Comparison of ENCODE assay signal across 9 cellular contexts in the genomic region with DNA sequence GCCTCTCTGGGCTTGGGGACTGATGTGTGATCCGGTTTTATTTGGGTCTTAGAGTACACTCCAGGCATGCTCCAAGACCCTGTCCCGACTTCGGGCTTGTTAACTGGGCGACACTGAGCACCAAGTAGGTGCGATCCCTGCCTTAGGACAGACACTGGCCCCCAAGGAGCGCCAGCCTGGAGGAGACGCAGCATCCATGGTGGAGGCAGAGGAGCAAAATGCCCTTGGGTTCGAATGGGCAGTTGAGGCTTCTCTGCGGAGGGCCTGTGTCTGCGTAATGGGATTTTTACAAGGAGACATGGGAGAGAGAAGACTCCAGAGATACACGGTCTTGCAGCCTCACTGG. TPM values are rescaled to one million over a fixed set of nuclear protein-coding genes. Genes with fewer than 3 reads are reported as not detected.
DNase-seq lines count a peak whose midpoint lies in the region; ATAC-seq, FAIRE-seq and TF ChIP-seq lines count a peak whose summit lies in the region.
"Had no signal": no experiment of that assay in that cellular context is flagged by ENCODE, and none has a peak within 500 bp of the region (broad histone marks: within the 10 kb centered on the region; RNA-seq: fewer than 3 reads in every experiment).

No MANE protein-coding gene starts in this region.

- TF ChIP-seq EP300 in HepG2 (IDR thresholded peaks at IDR 0.05; ENCODE audit: low read depth in 2 of 2, low read length in 2 of 2): no peak
- no peak for TF ChIP-seq EP300 in HepG2 (CRISPR knock-in tag; IDR thresholded peaks at IDR 0.05; ENCODE audit: borderline replicate concordance)

- DNase-seq in activated CD4-positive, alpha-beta T cell treated with anti-CD3 and anti-CD28 coated beads, Interleukin-2, amount 10 ng/mL, durations not matched to agents 24 days and 14 days: no peak
- DNase-seq in activated CD4-positive, alpha-beta T cell treated with anti-CD3 and anti-CD28 coated beads for 1 hour: no peak
- DNase-seq in adipocyte (ENCODE audit: low read depth) (no peak), HepG2 (ENCODE audit: low spot score) (no peak), testis (no peak), NCI-H2196 (lab: John Stamatoyannopoulos, UW; ENCODE audit: unreplicated experiment) (no peak)
- DNase-seq in stimulated activated CD4-positive, alpha-beta T cell treated with anti-CD3 and anti-CD28 coated beads, Interleukin-4, amount 100 ng/mL, for 1 hour: no peak

- in situ Hi-C loops in HepG2 (cut with HindIII; ENCODE audit: extremely low pct_ligation_motif_present, low pct_unique_long_range_greater_than_20kb): no loop called here

- peaks cover 9% of the 10 kb centered on the region; the same call in 1 of the 2 replicates for H4K20me1 ChIP-seq in HepG2 (ENCODE audit: insufficient read depth, low read length)

- H3K36me3 ChIP-seq in adipocyte (ENCODE audit: control insufficient read depth, insufficient read depth, low read length, severe bottlenecking): peaks cover 5% of the 10 kb centered on the region
- no peaks in the 10 kb centered on the region; a peak in 2 of 5 replicates for H3K36me3 ChIP-seq in HepG2 (replicated peaks in 1 of 2; ENCODE audit: control insufficient read depth in 1 of 2, insufficient read depth in 2 of 2, low read length in 2 of 2)
- H3K36me3 ChIP-seq in testis (ENCODE audit: low read depth, missing control alignments): no peaks in the 10 kb centered on the region

- POLR2A ChIA-PET in HepG2 (lab: Yijun Ruan, JAX): interaction anchor here (2.0 to 2.1 kb wide), 2 partner anchors 11 to 78 kb away, joined by 7 to 13 read pairs; partner anchors contain the start of gene UQCC2

- H3K27me3 Mint-ChIP-seq in activated CD4-positive, alpha-beta T cell treated with anti-CD3 and anti-CD28 coated beads, Interleukin-2, amount 10 ng/mL, durations not matched to agents 24 days and 14 days: peaks cover 18% of the 10 kb centered on the region

- H3K9ac ChIP-seq in adipocyte (ENCODE audit: low read length) (peak overlapping the region; percentile 74), HepG2 (ENCODE audit: insufficient read depth, low read depth, low read length) (no peak overlapping the region)

- intact Hi-C loops in activated CD4-positive, alpha-beta T cell treated with anti-CD3 and anti-CD28 coated beads, Interleukin-2, amount 10 ng/mL, durations not matched to agents 24 days and 14 days (cut with micrococcal nuclease): loop anchor here (1.0 to 10.0 kb wide), 3 partner anchors 78 to 445 kb away; partner anchors contain the start of genes HMGA1 and UQCC2
- intact Hi-C loops in HepG2 (cut with micrococcal nuclease; ENCODE audit: unreplicated experiment) (no loop called here), testis (cut with DNase I; ENCODE audit: low total_unique reads) (no loop called here)

- H3K36me3 Mint-ChIP-seq in activated CD4-positive, alpha-beta T cell treated with anti-CD3 and anti-CD28 coated beads, Interleukin-2, amount 10 ng/mL, durations not matched to agents 24 days and 14 days (ENCODE audit: low read depth): peaks cover 19% of the 10 kb centered on the region

- TSS peak; percentile 76 for BruUV-seq in HepG2 (replicated peaks; lab: Mats Ljungman, UMichigan)

- no peak overlapping the region for H3K27ac ChIP-seq in HepG2 (ENCODE audit: extremely low read length, insufficient read depth, low read length)
- H3K27ac ChIP-seq in testis: peak overlapping the region in 1 of 2 donors; percentile 99

- peak overlapping the region; percentile 88 for H3K4me3 ChIP-seq in adipocyte (ENCODE audit: low read length)
- peak overlapping the region in 1 of 3 experiments; percentile 81; a peak in 2 of 6 replicates for H3K4me3 ChIP-seq in HepG2 (replicated peaks in 1 of 3; ENCODE audit: insufficient read depth in 1 of 3, low read depth in 2 of 3, low read length in 3 of 3)
- peak overlapping the region; percentile 75 to 99 for H3K4me3 ChIP-seq in testis

- CTCF ChIA-PET in HepG2 (lab: Yijun Ruan, JAX; ENCODE audit: low intra/inter-chr PET ratio, low total read pairs): interaction anchor here (0.9 kb wide), 1 partner anchor 45 kb away, joined by 3 read pairs; no protein-coding TSS in a partner anchor

- H3K4me3 Mint-ChIP-seq in activated CD4-positive, alpha-beta T cell treated with anti-CD3 and anti-CD28 coated beads, Interleukin-2, amount 10 ng/mL, durations not matched to agents 24 days and 14 days: peak overlapping the region; percentile 84

- H2AFZ ChIP-seq in HepG2 (ENCODE audit: low read length): peak overlapping the region; percentile 44

- peak overlapping the region; percentile 60 for H3K4me2 ChIP-seq in HepG2 (ENCODE audit: low read depth, low read length)

- peaks cover 39% of the 10 kb centered on the region for H3K4me1 Mint-ChIP-seq in activated CD4-positive, alpha-beta T cell treated with anti-CD3 and anti-CD28 coated beads, Interleukin-2, amount 10 ng/mL, durations not matched to agents 24 days and 14 days

- TF ChIP-seq CTCF in HepG2 (CRISPR knock-in tag; IDR thresholded peaks at IDR 0.05) (no peak), testis (IDR thresholded peaks at IDR 0.05) (no peak)

- WGBS in HepG2 (ENCODE audit: low lambda C conversion rate): 100% methylated on average over 11 of the region's 11 CpGs
- 38 to 71% methylated on average over 11 of the region's 11 CpGs for WGBS in testis, 2 donors

- TF ChIP-seq POLR2A in HepG2 (IDR thresholded peaks at IDR 0.05; ENCODE audit: insufficient read depth in 1 of 2, low read depth in 2 of 2, low read length in 2 of 2) (no peak), testis (IDR thresholded peaks at IDR 0.05) (no peak)

- peaks cover 62% of the 10 kb centered on the region for H3K4me1 ChIP-seq in adipocyte (ENCODE audit: control insufficient read depth, insufficient read depth, low read length)
- H3K4me1 ChIP-seq in HepG2 (ENCODE audit: insufficient read depth, low read length): peaks cover 48% of the 10 kb centered on the region
- peaks cover 16% of the 10 kb centered on the region for H3K4me1 ChIP-seq in testis

- H3K9me3 ChIP-seq in adipocyte (ENCODE audit: control insufficient read depth, low read length) (no peaks in the 10 kb centered on the region), HepG2 (ENCODE audit: low read length) (no peaks in the 10 kb centered on the region), testis (no peaks in the 10 kb centered on the region)

- no peak for TF ChIP-seq RAD21 in HepG2 (CRISPR knock-in tag; IDR thresholded peaks at IDR 0.05)

- peak overlapping the region; percentile 89 for H3K27ac Mint-ChIP-seq in activated CD4-positive, alpha-beta T cell treated with anti-CD3 and anti-CD28 coated beads, Interleukin-2, amount 10 ng/mL, durations not matched to agents 24 days and 14 days

- H3K79me2 ChIP-seq in HepG2 (ENCODE audit: insufficient read depth, low read length): peaks cover 24% of the 10 kb centered on the region

- H3K27me3 ChIP-seq in adipocyte (replicated peaks; ENCODE audit: control insufficient read depth, insufficient read depth, low read length): peaks cover 21% of the 10 kb centered on the region
- H3K27me3 ChIP-seq in HepG2 (ENCODE audit: control insufficient read depth in 1 of 2, insufficient read depth in 2 of 2, low read length in 2 of 2): peaks cover 0 to 16% of the 10 kb centered on the region in 2 experiments; a peak in 2 of 5 replicates
- H3K27me3 ChIP-seq in testis: no peaks in the 10 kb centered on the region

- no peak for FAIRE-seq in HepG2 (lab: Jason Lieb, UNC)

- H3K9me3 Mint-ChIP-seq in activated CD4-positive, alpha-beta T cell treated with anti-CD3 and anti-CD28 coated beads, Interleukin-2, amount 10 ng/mL, durations not matched to agents 24 days and 14 days: peaks cover 9% of the 10 kb centered on the region

- ATAC-seq in HepG2: no peak
- ATAC-seq in HG03175 (IDR thresholded peaks at IDR 0.05; ENCODE audit: unreplicated experiment): no peak

RNA-seq across cellular contexts. Expression of gene LEMD2, which starts 0.6 kb away (rescaled TPM):
- total RNA-seq in activated CD4-positive, alpha-beta T cell treated with anti-CD3 and anti-CD28 coated beads, Interleukin-2, amount 10 ng/mL, durations not matched to agents 24 days and 14 days: 64.3 and 66.4 TPM in 2 replicates
- 17.9 and 45.2 TPM in 2 replicates for total RNA-seq in HepG2 (2016; rRNA removed; fragmentation: Illumina TruSeq; extraction: Trizol)
- total RNA-seq in HepG2 (2016; cell fraction: cytosol; rRNA removed; fragmentation: Illumina TruSeq; extraction: Trizol; ENCODE audit: low read depth): 14.2 and 15.8 TPM in 2 replicates
- 16.3 and 48.1 TPM in 2 replicates for total RNA-seq in HepG2 (2016; cell fraction: insoluble cytoplasmic fraction; rRNA removed; fragmentation: Illumina TruSeq; extraction: Trizol)
- total RNA-seq in HepG2 (2016; cell fraction: membrane; rRNA removed; fragmentation: Illumina TruSeq; extraction: Trizol): 19.9 and 22.2 TPM in 2 replicates
- total RNA-seq in HepG2 (2016; cell fraction: nucleus; rRNA removed; fragmentation: Illumina TruSeq; extraction: Trizol): 44.0 and 55.5 TPM in 2 replicates
- 62.9 and 76.2 TPM in 2 replicates for polyA plus RNA-seq in HepG2 (2011; rRNA removed)
- polyA plus RNA-seq in HepG2 (2011; cell fraction: cytosol; rRNA removed): 45.0 and 49.7 TPM in 2 replicates
- polyA plus RNA-seq in HepG2 (2011; cell fraction: nucleus; rRNA removed): 115 and 140 TPM in 2 replicates
- polyA plus RNA-seq in HepG2 (2012): 46.9 and 65.3 TPM in 2 replicates
- polyA plus RNA-seq in HepG2 (2016; cell fraction: cytosol; fragmentation: Illumina TruSeq; extraction: Trizol; ENCODE audit: low read depth): 6.6 and 7.4 TPM in 2 replicates
- polyA plus RNA-seq in HepG2 (2016; cell fraction: insoluble cytoplasmic fraction; fragmentation: Illumina TruSeq; extraction: Trizol; ENCODE audit: low read depth): 14.0 and 18.6 TPM in 2 replicates
- 12.6 and 12.8 TPM in 2 replicates for polyA plus RNA-seq in HepG2 (2016; cell fraction: membrane; fragmentation: Illumina TruSeq; extraction: Trizol; ENCODE audit: low read depth)
- polyA plus RNA-seq in HepG2 (2016; cell fraction: nucleus; fragmentation: Illumina TruSeq; extraction: Trizol; ENCODE audit: insufficient read depth, low read depth): 87.5 and 97.1 TPM in 2 replicates
- polyA minus RNA-seq in HepG2 (2011; rRNA and poly(A)+ RNA removed; ENCODE audit: low replicate concordance): 43.4 and 90.0 TPM in 2 replicates
- 30.7 and 35.8 TPM in 2 replicates for polyA minus RNA-seq in HepG2 (2011; cell fraction: cytosol; rRNA and poly(A)+ RNA removed)
- polyA minus RNA-seq in HepG2 (2011; cell fraction: nucleus; rRNA and poly(A)+ RNA removed): 80.9 and 103 TPM in 2 replicates
- 10 to 100 TPM; 71.2 to 77.0 TPM for total RNA-seq in testis
- 89.5 TPM for polyA plus RNA-seq in testis (ENCODE audit: insufficient read depth, low read depth, low replicate concordance)

RNA-seq across cellular contexts. Expression of gene MLN, which starts 14.3 kb away (rescaled TPM):
- not detected in 2 replicates for total RNA-seq in activated CD4-positive, alpha-beta T cell treated with anti-CD3 and anti-CD28 coated beads, Interleukin-2, amount 10 ng/mL, durations not matched to agents 24 days and 14 days
- total RNA-seq in HepG2 (2016; rRNA removed; fragmentation: Illumina TruSeq; extraction: Trizol) (not detected in 2 replicates), testis (not detected)
- total RNA-seq in HepG2 (2016; cell fraction: cytosol; rRNA removed; fragmentation: Illumina TruSeq; extraction: Trizol; ENCODE audit: low read depth): not detected in 2 replicates
- total RNA-seq in HepG2 (2016; cell fraction: insoluble cytoplasmic fraction; rRNA removed; fragmentation: Illumina TruSeq; extraction: Trizol): not detected in 2 replicates
- total RNA-seq in HepG2 (2016; cell fraction: membrane; rRNA removed; fragmentation: Illumina TruSeq; extraction: Trizol): not detected in 2 replicates
- not detected in 2 replicates for total RNA-seq in HepG2 (2016; cell fraction: nucleus; rRNA removed; fragmentation: Illumina TruSeq; extraction: Trizol)
- polyA plus RNA-seq in HepG2 (2011; rRNA removed) (not detected in 2 replicates), testis (ENCODE audit: insufficient read depth, low read depth, low replicate concordance) (not detected)
- polyA plus RNA-seq in HepG2 (2011; cell fraction: cytosol; rRNA removed): not detected in 2 replicates
- not detected in 2 replicates for polyA plus RNA-seq in HepG2 (2011; cell fraction: nucleus; rRNA removed)
- polyA plus RNA-seq in HepG2 (2012): not detected in 2 replicates
- polyA plus RNA-seq in HepG2 (2016; cell fraction: cytosol; fragmentation: Illumina TruSeq; extraction: Trizol; ENCODE audit: low read depth): not detected in 2 replicates
- not detected in 2 replicates for polyA plus RNA-seq in HepG2 (2016; cell fraction: insoluble cytoplasmic fraction; fragmentation: Illumina TruSeq; extraction: Trizol; ENCODE audit: low read depth)
- not detected in 2 replicates for polyA plus RNA-seq in HepG2 (2016; cell fraction: membrane; fragmentation: Illumina TruSeq; extraction: Trizol; ENCODE audit: low read depth)
- not detected in 2 replicates for polyA plus RNA-seq in HepG2 (2016; cell fraction: nucleus; fragmentation: Illumina TruSeq; extraction: Trizol; ENCODE audit: insufficient read depth, low read depth)
- polyA minus RNA-seq in HepG2 (2011; rRNA and poly(A)+ RNA removed; ENCODE audit: low replicate concordance): not detected in 2 replicates
- not detected in 2 replicates for polyA minus RNA-seq in HepG2 (2011; cell fraction: cytosol; rRNA and poly(A)+ RNA removed)
- not detected in 2 replicates for polyA minus RNA-seq in HepG2 (2011; cell fraction: nucleus; rRNA and poly(A)+ RNA removed)
- total RNA-seq: glomerular endothelial cell had no signal

RNA-seq across cellular contexts. Expression of gene IP6K3, which starts 42.8 kb away (rescaled TPM):
- total RNA-seq in activated CD4-positive, alpha-beta T cell treated with anti-CD3 and anti-CD28 coated beads, Interleukin-2, amount 10 ng/mL, durations not matched to agents 24 days and 14 days: not detected in 2 replicates
- total RNA-seq in HepG2 (2016; rRNA removed; fragmentation: Illumina TruSeq; extraction: Trizol) (0.11 and 0.44 TPM in 2 replicates), testis (under 1 TPM in 1 of 2 donors, not detected in 1; 0.16 TPM)
- 0.18 and 0.40 TPM in 2 replicates for total RNA-seq in HepG2 (2016; cell fraction: cytosol; rRNA removed; fragmentation: Illumina TruSeq; extraction: Trizol; ENCODE audit: low read depth)
- 0.28 and 0.52 TPM in 2 replicates for total RNA-seq in HepG2 (2016; cell fraction: insoluble cytoplasmic fraction; rRNA removed; fragmentation: Illumina TruSeq; extraction: Trizol)
- 0.17 TPM in 1 of 2 replicates, not detected in the other for total RNA-seq in HepG2 (2016; cell fraction: membrane; rRNA removed; fragmentation: Illumina TruSeq; extraction: Trizol)
- total RNA-seq in HepG2 (2016; cell fraction: nucleus; rRNA removed; fragmentation: Illumina TruSeq; extraction: Trizol): 0.53 TPM in 2 replicates
- polyA plus RNA-seq in HepG2 (2011; rRNA removed) (0.18 and 0.48 TPM in 2 replicates), testis (ENCODE audit: insufficient read depth, low read depth, low replicate concordance) (0.15 TPM)
- polyA plus RNA-seq in HepG2 (2011; cell fraction: cytosol; rRNA removed): 0.16 and 0.22 TPM in 2 replicates
- polyA plus RNA-seq in HepG2 (2011; cell fraction: nucleus; rRNA removed): 0.63 and 0.76 TPM in 2 replicates
- 0.13 TPM in 1 of 2 replicates, not detected in the other for polyA plus RNA-seq in HepG2 (2012)
- polyA plus RNA-seq in HepG2 (2016; cell fraction: cytosol; fragmentation: Illumina TruSeq; extraction: Trizol; ENCODE audit: low read depth): 0.20 and 0.21 TPM in 2 replicates
- 0.20 and 0.22 TPM in 2 replicates for polyA plus RNA-seq in HepG2 (2016; cell fraction: insoluble cytoplasmic fraction; fragmentation: Illumina TruSeq; extraction: Trizol; ENCODE audit: low read depth)
- polyA plus RNA-seq in HepG2 (2016; cell fraction: membrane; fragmentation: Illumina TruSeq; extraction: Trizol; ENCODE audit: low read depth): 0.86 TPM in 1 of 2 replicates, not detected in the other
- 0.40 and 0.75 TPM in 2 replicates for polyA plus RNA-seq in HepG2 (2016; cell fraction: nucleus; fragmentation: Illumina TruSeq; extraction: Trizol; ENCODE audit: insufficient read depth, low read depth)
- 0.18 TPM in 1 of 2 replicates, not detected in the other for polyA minus RNA-seq in HepG2 (2011; rRNA and poly(A)+ RNA removed; ENCODE audit: low replicate concordance)
- 0.30 TPM in 1 of 2 replicates, not detected in the other for polyA minus RNA-seq in HepG2 (2011; cell fraction: cytosol; rRNA and poly(A)+ RNA removed)
- polyA minus RNA-seq in HepG2 (2011; cell fraction: nucleus; rRNA and poly(A)+ RNA removed): 0.62 TPM in 1 of 2 replicates, not detected in the other
- total RNA-seq: glomerular endothelial cell had no signal
